Comparison of ENCODE assay signal across 31 cellular contexts in genomic region chrX:70043685-70044084, GRCh38. TPM values are rescaled to one million over a fixed set of nuclear protein-coding genes. Genes with fewer than 3 reads are reported as not detected.
"Had no signal": no experiment of that assay in that cellular context is flagged by ENCODE, and none has a peak within 500 bp of the region (broad histone marks: within the 10 kb centered on the region; RNA-seq: fewer than 3 reads in every experiment).

No MANE protein-coding gene starts in this region.

- H2AFZ ChIP-seq: neural progenitor cell had no signal

- H3K27ac ChIP-seq: coronary artery, epithelial cell of prostate, gastrocnemius medialis, neural progenitor cell, prostate gland, right atrium auricular region, testis, tibial artery, upper lobe of right lung, vagina had no signal

- H3K4me2 ChIP-seq: neural progenitor cell had no signal

- H3K36me3 ChIP-seq: gastrocnemius medialis, neural progenitor cell, prostate gland, right atrium auricular region, tibial artery, upper lobe of right lung, vagina had no signal

- H3K9ac ChIP-seq: neural progenitor cell had no signal

- H3K4me3 Mint-ChIP-seq: effector memory CD8-positive, alpha-beta T cell; memory B cell; mesothelial cell of epicardium; natural killer cell treated with Interleukin-12 subunit alpha and Interleukin-12 subunit beta and Interleukin-15 and Interleukin-18, amount 100 ng/mL, for 72 hours; neural progenitor cell; stimulated activated memory B cell treated with anti-CD40 and anti-IgM and Interleukin-4, amounts not matched to agents 10 μg/mL and 1 μg/mL and 100 μg/mL, for 72 hours had no signal

- H3K27ac Mint-ChIP-seq: effector memory CD8-positive, alpha-beta T cell; memory B cell; mesothelial cell of epicardium; naive B cell; natural killer cell treated with Interleukin-12 subunit alpha and Interleukin-12 subunit beta and Interleukin-15 and Interleukin-18, amount 100 ng/mL, for 72 hours; neural progenitor cell; stimulated activated memory B cell treated with anti-CD40 and anti-IgM and Interleukin-4, amounts not matched to agents 10 μg/mL and 1 μg/mL and 100 μg/mL, for 72 hours had no signal

- H3K27me3 ChIP-seq: gastrocnemius medialis, neural progenitor cell, right atrium auricular region, testis, tibial artery, upper lobe of right lung, vagina had no signal

- H3K4me3 ChIP-seq: coronary artery, gastrocnemius medialis, lung, mucosa of descending colon, neural progenitor cell, prostate gland, right atrium auricular region, testis, tibial artery, upper lobe of right lung, vagina had no signal

- H3K4me1 ChIP-seq: gastrocnemius medialis, neural progenitor cell, prostate gland, right atrium auricular region, testis, tibial artery, upper lobe of right lung, vagina had no signal

- FAIRE-seq: kidney had no signal

- H3K36me3 Mint-ChIP-seq: memory B cell; mesothelial cell of epicardium; naive B cell; natural killer cell treated with Interleukin-12 subunit alpha and Interleukin-12 subunit beta and Interleukin-15 and Interleukin-18, amount 100 ng/mL, for 72 hours; neural progenitor cell; stimulated activated memory B cell treated with anti-CD40 and anti-IgM and Interleukin-4, amounts not matched to agents 10 μg/mL and 1 μg/mL and 100 μg/mL, for 72 hours had no signal

- H3K4me1 Mint-ChIP-seq: memory B cell; mesothelial cell of epicardium; naive B cell; neural progenitor cell; stimulated activated memory B cell treated with anti-CD40 and anti-IgM and Interleukin-4, amounts not matched to agents 10 μg/mL and 1 μg/mL and 100 μg/mL, for 72 hours had no signal

- DNase-seq: effector memory CD8-positive, alpha-beta T cell; gastrocnemius medialis; head of caudate nucleus; kidney; mucosa of descending colon; naive B cell; stimulated activated CD4-positive, alpha-beta T cell treated with anti-CD3 and anti-CD28 coated beads, Interleukin-4, amount 100 ng/mL, for 4 hours; stimulated activated naive CD8-positive, alpha-beta T cell treated with anti-CD3 and anti-CD28 coated beads, Interleukin-15, Interleukin-2, amounts not matched to agents 100 U/mL and 50 U/mL, for 24 hours; substantia nigra; testis; tibial artery; upper lobe of right lung had no signal

- ATAC-seq: effector memory CD8-positive, alpha-beta T cell; gastrocnemius medialis; left lobe of liver; mucosa of descending colon; sciatic nerve; stimulated activated memory B cell treated with anti-CD40 and anti-IgM and Interleukin-4, amounts not matched to agents 10 μg/mL and 1 μg/mL and 100 μg/mL, for 72 hours; stimulated activated naive CD8-positive, alpha-beta T cell treated with anti-CD3 and anti-CD28 coated beads, Interleukin-15, Interleukin-2, amounts not matched to agents 100 U/mL and 50 U/mL, for 24 hours had no signal

- H3K9me3 Mint-ChIP-seq: effector memory CD8-positive, alpha-beta T cell; memory B cell; natural killer cell treated with Interleukin-12 subunit alpha and Interleukin-12 subunit beta and Interleukin-15 and Interleukin-18, amount 100 ng/mL, for 72 hours; stimulated activated memory B cell treated with anti-CD40 and anti-IgM and Interleukin-4, amounts not matched to agents 10 μg/mL and 1 μg/mL and 100 μg/mL, for 72 hours had no signal

- H3K9me3 ChIP-seq: gastrocnemius medialis, mucosa of descending colon, prostate gland, right atrium auricular region, testis, upper lobe of right lung, vagina had no signal

RNA-seq across cellular contexts. Expression of gene AWAT2, which starts 6.1 kb away (rescaled TPM):
- total RNA-seq: esophagus mucosa; gastrocnemius medialis; glomerular endothelial cell; kidney; left lobe of liver; liver; lung; mesothelial cell of epicardium; mucosa of descending colon; natural killer cell treated with Interleukin-12 subunit alpha and Interleukin-12 subunit beta and Interleukin-15 and Interleukin-18, amount 100 ng/mL, for 72 hours; osteoblast; prostate gland; right atrium auricular region; sciatic nerve; skeletal muscle tissue; vagina had no signal
- polyA plus RNA-seq: liver had no signal

RNA-seq across cellular contexts. Expression of gene OTUD6A, which starts 18.6 kb away (rescaled TPM):
- total RNA-seq: dermis blood vessel endothelial cell; esophagus mucosa; gastrocnemius medialis; glomerular endothelial cell; kidney; left lobe of liver; liver; lung; mesothelial cell of epicardium; mucosa of descending colon; natural killer cell treated with Interleukin-12 subunit alpha and Interleukin-12 subunit beta and Interleukin-15 and Interleukin-18, amount 100 ng/mL, for 72 hours; osteoblast; right atrium auricular region; sciatic nerve; skeletal muscle tissue; upper lobe of right lung; vagina had no signal
- polyA plus RNA-seq: liver, lung had no signal
